ENCODE assay signal across 8 cellular contexts in genomic region chr1:3012511-3013291, GRCh38. TPM values are rescaled to one million over a fixed set of nuclear protein-coding genes. Genes with fewer than 3 reads are reported as not detected.
DNase-seq lines count a peak whose midpoint lies in the region; ATAC-seq and TF ChIP-seq lines count a peak whose summit lies in the region.

No MANE protein-coding gene starts in this region.

- TF ChIP-seq CTCF in progenitor cell of endocrine pancreas (IDR thresholded peaks at IDR 0.05; ENCODE audit: unreplicated experiment) = peak; percentile 70

- no peak overlapping the region for H3K27ac Mint-ChIP-seq in progenitor cell of endocrine pancreas

- peaks cover 7% of the 10 kb centered on the region for H3K27me3 Mint-ChIP-seq in progenitor cell of endocrine pancreas

- ATAC-seq in HG03521 (IDR thresholded peaks at IDR 0.05; ENCODE audit: unreplicated experiment) = no peak
- ATAC-seq in GM21723 (IDR thresholded peaks at IDR 0.05; ENCODE audit: unreplicated experiment) = no peak

- no peak overlapping the region for H3K4me3 Mint-ChIP-seq in progenitor cell of endocrine pancreas (ENCODE audit: low read depth)

- DNase-seq in AG20443 (ENCODE audit: low spot score) = peak; percentile 58
- peak; percentile 85 for DNase-seq in HuH-7.5 (ENCODE audit: low spot score)
- DNase-seq in activated T-cell treated with anti-CD3 and anti-CD28 coated beads for 48 hours (ENCODE audit: low read depth) = peak; percentile 41
- DNase-seq in globus pallidus (ENCODE audit: low spot score) = peak; percentile 72
- DNase-seq in progenitor cell of endocrine pancreas (ENCODE audit: low spot score, unreplicated experiment) = peak; percentile 56
- no peak for DNase-seq in middle frontal gyrus (ENCODE audit: extremely low spot score, low spot score)

- H3K9me3 Mint-ChIP-seq in progenitor cell of endocrine pancreas (ENCODE audit: low read depth) = peaks cover 12% of the 10 kb centered on the region

- peaks cover 1% of the 10 kb centered on the region for H3K36me3 Mint-ChIP-seq in progenitor cell of endocrine pancreas (ENCODE audit: insufficient read depth)

- H3K4me1 Mint-ChIP-seq in progenitor cell of endocrine pancreas (ENCODE audit: low read depth) = peaks cover 3% of the 10 kb centered on the region

RNA-seq across cellular contexts. Expression of gene ACTRT2, which starts 8.6 kb away (rescaled TPM):
- 0.20 TPM in 1 of 2 replicates, not detected in the other for total RNA-seq in progenitor cell of endocrine pancreas

RNA-seq across cellular contexts. Expression of gene PRDM16, which starts 56.3 kb away (rescaled TPM):
- 68.7 and 69.1 TPM in 2 replicates for total RNA-seq in progenitor cell of endocrine pancreas
